In the genomic region with DNA sequence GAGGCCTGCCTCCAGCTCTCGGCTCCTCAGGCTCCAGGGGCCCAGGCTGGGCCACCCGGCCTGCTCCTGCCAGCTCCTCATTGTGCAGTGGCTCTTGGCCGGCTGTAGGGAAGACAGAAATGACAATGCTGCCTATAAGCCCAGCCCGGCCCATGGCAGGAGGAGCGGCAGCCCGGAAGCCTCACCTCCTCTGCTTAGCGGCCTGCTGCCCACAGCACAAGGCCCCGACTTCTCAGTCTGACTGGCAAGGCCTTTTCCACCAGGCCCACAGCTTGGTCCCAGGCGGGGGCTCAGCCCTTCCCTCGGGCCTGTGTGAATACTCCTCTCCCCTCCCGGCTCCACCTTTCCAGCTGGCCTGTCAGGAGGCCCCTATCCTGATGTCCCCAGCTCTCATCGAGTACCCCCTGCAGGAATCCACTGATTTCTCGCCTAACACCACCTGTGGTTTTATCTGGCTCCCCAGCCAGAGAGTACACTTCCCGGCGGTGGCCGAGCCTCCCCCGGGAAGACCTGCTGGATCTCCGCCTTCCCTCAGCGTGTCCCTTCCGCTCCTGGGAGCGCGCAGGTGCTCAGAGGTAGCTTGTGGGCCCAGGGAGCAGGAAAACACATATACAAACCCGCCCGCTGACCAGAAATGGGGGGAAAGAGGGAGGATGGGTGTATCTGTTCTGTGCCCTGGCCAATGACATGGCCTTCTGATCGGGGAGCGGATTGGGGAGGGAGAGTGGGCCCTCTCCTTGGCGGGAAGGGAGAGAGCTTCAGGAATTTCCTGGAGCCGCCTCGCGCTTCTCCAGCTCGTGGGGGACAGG, we compare ENCODE assay signal across 8 cellular contexts. TPM values are rescaled to one million over a fixed set of nuclear protein-coding genes. Genes with fewer than 3 reads are reported as not detected.
DNase-seq lines count a peak whose midpoint lies in the region; ATAC-seq and TF ChIP-seq lines count a peak whose summit lies in the region.

No MANE protein-coding gene starts in this region.

- peak; percentile 20 for ATAC-seq in GM21447 (IDR thresholded peaks at IDR 0.05; ENCODE audit: unreplicated experiment)
- ATAC-seq in GM18861 (IDR thresholded peaks at IDR 0.05; ENCODE audit: unreplicated experiment), result no peak

- H3K36me3 ChIP-seq in Karpas-422 (ENCODE audit: insufficient read depth, low read length) (peaks cover 10% of the 10 kb centered on the region; the same call in 1 of the 2 replicates), mucosa of stomach (ENCODE audit: control insufficient read depth, insufficient read depth, low read length) (peaks cover 3% of the 10 kb centered on the region)

- TF ChIP-seq CTCF in WI38 (IDR thresholded peaks at IDR 0.05; ENCODE audit: low read depth, low read length) (no peak), endothelial cell (IDR thresholded peaks at IDR 0.05; ENCODE audit: unreplicated experiment) (no peak), type B pancreatic cell (conservative IDR thresholded peaks at IDR 0.05) (no peak)

- H3K79me2 ChIP-seq in Karpas-422 (ENCODE audit: low read length), result peaks cover 32% of the 10 kb centered on the region

- no peaks in the 10 kb centered on the region for H3K9me2 ChIP-seq in Karpas-422 (replicated peaks; ENCODE audit: insufficient read depth, low read length)

- H3K27ac Mint-ChIP-seq in endothelial cell (ENCODE audit: unreplicated experiment) (peak overlapping the region; percentile 67), type B pancreatic cell (peak overlapping the region; percentile 93)

- DNase-seq in COLO668 (lab: John Stamatoyannopoulos, UW; ENCODE audit: unreplicated experiment) (peak; percentile 83), Karpas-422 (peak; percentile 68), endothelial cell (ENCODE audit: low spot score) (no peak), type B pancreatic cell (ENCODE audit: extremely low spot score, unreplicated experiment) (no peak)

- H3K4me1 Mint-ChIP-seq in endothelial cell (ENCODE audit: unreplicated experiment) (peaks cover 6% of the 10 kb centered on the region), type B pancreatic cell (ENCODE audit: unreplicated experiment) (peaks cover 9% of the 10 kb centered on the region)

- H3K27me3 ChIP-seq in Karpas-422 (ENCODE audit: low read length) (no peaks in the 10 kb centered on the region), mucosa of stomach (ENCODE audit: control insufficient read depth, insufficient read depth, low read length) (no peaks in the 10 kb centered on the region)

- H3K27me3 Mint-ChIP-seq in endothelial cell (ENCODE audit: unreplicated experiment) (peaks cover 4% of the 10 kb centered on the region), type B pancreatic cell (no peaks in the 10 kb centered on the region)

- H3K9me3 ChIP-seq in Karpas-422 (ENCODE audit: low read length) (no peaks in the 10 kb centered on the region), mucosa of stomach (ENCODE audit: control insufficient read depth, low read length) (no peaks in the 10 kb centered on the region)

- H3K4me1 ChIP-seq in Karpas-422 (ENCODE audit: low read length) (peaks cover 17% of the 10 kb centered on the region), mucosa of stomach (ENCODE audit: control insufficient read depth, insufficient read depth, low read length) (peaks cover 7% of the 10 kb centered on the region)

- H3K4me3 ChIP-seq in Karpas-422 (ENCODE audit: low read length) (peak overlapping the region; percentile 97), WI38 (ENCODE audit: low read depth, low read length) (peak overlapping the region; percentile 73), mucosa of stomach (ENCODE audit: low read length) (peak overlapping the region; percentile 89)

- H2AFZ ChIP-seq in Karpas-422 (ENCODE audit: low read length), result no peak overlapping the region; the same call in 1 of the 2 replicates

- peak overlapping the region; percentile 96 for H3K9ac ChIP-seq in Karpas-422 (ENCODE audit: low read length)
- peak overlapping the region; percentile 80 for H3K9ac ChIP-seq in mucosa of stomach (ENCODE audit: low read length)

- no peaks in the 10 kb centered on the region for H3K9me3 Mint-ChIP-seq in endothelial cell (ENCODE audit: unreplicated experiment)
- no peaks in the 10 kb centered on the region for H3K9me3 Mint-ChIP-seq in type B pancreatic cell

- H3K36me3 Mint-ChIP-seq in endothelial cell (ENCODE audit: low read depth, unreplicated experiment) (peaks cover 17% of the 10 kb centered on the region), type B pancreatic cell (peaks cover 19% of the 10 kb centered on the region)

- peak overlapping the region; percentile 96 for H3K4me2 ChIP-seq in Karpas-422 (ENCODE audit: low read depth, low read length, poor library complexity, severe bottlenecking)

- H3K4me3 Mint-ChIP-seq in endothelial cell (ENCODE audit: unreplicated experiment) (peak overlapping the region; percentile 95), type B pancreatic cell (peak overlapping the region; percentile 96)

- no peaks in the 10 kb centered on the region for H4K20me1 ChIP-seq in Karpas-422 (ENCODE audit: insufficient read depth, low read depth, low read length)

- peak overlapping the region; percentile 72 for H3K27ac ChIP-seq in Karpas-422 (ENCODE audit: low read length)

RNA-seq across cellular contexts. Expression of a gene that starts 1.0 kb away (rescaled TPM):
- total RNA-seq in Karpas-422 (2014; rRNA removed; shearing (Covaris generic); ENCODE audit: low replicate concordance), result 22.0 and 48.5 TPM in 2 replicates
- total RNA-seq in endothelial cell (ENCODE audit: unreplicated experiment), result 45.3 TPM
- 56.7 and 61.6 TPM in 2 replicates for total RNA-seq in type B pancreatic cell (ENCODE audit: low replicate concordance)

RNA-seq across cellular contexts. Expression of a gene that starts 5.8 kb away (rescaled TPM):
- 76.9 and 94.4 TPM in 2 replicates for total RNA-seq in Karpas-422 (2014; rRNA removed; shearing (Covaris generic); ENCODE audit: low replicate concordance)
- total RNA-seq in endothelial cell (ENCODE audit: unreplicated experiment) (45.9 TPM), type B pancreatic cell (ENCODE audit: low replicate concordance) (51.7 and 59.7 TPM in 2 replicates)

RNA-seq across cellular contexts. Expression of a gene that starts 30.2 kb away (rescaled TPM):
- 3.1 and 9.1 TPM in 2 replicates for total RNA-seq in Karpas-422 (2014; rRNA removed; shearing (Covaris generic); ENCODE audit: low replicate concordance)
- total RNA-seq in endothelial cell (ENCODE audit: unreplicated experiment) (6.1 TPM), type B pancreatic cell (ENCODE audit: low replicate concordance) (17.2 and 17.3 TPM in 2 replicates)

RNA-seq across cellular contexts. Expression of a gene that starts 35.5 kb away (rescaled TPM):
- total RNA-seq in Karpas-422 (2014; rRNA removed; shearing (Covaris generic); ENCODE audit: low replicate concordance), result 0.36 and 0.60 TPM in 2 replicates
- total RNA-seq in endothelial cell (ENCODE audit: unreplicated experiment), result 30.6 TPM
- 5.8 and 6.9 TPM in 2 replicates for total RNA-seq in type B pancreatic cell (ENCODE audit: low replicate concordance)

RNA-seq across cellular contexts. Expression of a gene that starts 43.9 kb away (rescaled TPM):
- 13.1 and 17.5 TPM in 2 replicates for total RNA-seq in Karpas-422 (2014; rRNA removed; shearing (Covaris generic); ENCODE audit: low replicate concordance)
- total RNA-seq in endothelial cell (ENCODE audit: unreplicated experiment) (17.2 TPM), type B pancreatic cell (ENCODE audit: low replicate concordance) (19.4 and 22.0 TPM in 2 replicates)

Comparison
In these comparisons a context has a peak if more than half of its experiments do, and no peak if none do; other contexts are left out.
1. DNase-seq: peak in COLO668 (single experiment) and Karpas-422 (single experiment); none in endothelial cell (single experiment) and type B pancreatic cell (single experiment).
2. Peak in every context shown above with its lines, with median percentiles within 50 percentile points of each other: H3K4me3 ChIP-seq.